Comparison of ENCODE assay signal across 16 cellular contexts in genomic region chr17:15909481-15909991, GRCh38. TPM values are rescaled to one million over a fixed set of nuclear protein-coding genes. Genes with fewer than 3 reads are reported as not detected.
DNase-seq lines count a peak whose midpoint lies in the region; ATAC-seq and TF ChIP-seq lines count a peak whose summit lies in the region.
"Had no signal": no experiment of that assay in that cellular context is flagged by ENCODE, and none has a peak within 500 bp of the region (broad histone marks: within the 10 kb centered on the region; RNA-seq: fewer than 3 reads in every experiment).

No MANE protein-coding gene starts in this region.

- POLR2A ChIA-PET in HCT116 (lab: Charles Lee) = no interaction called here

- H2AFZ ChIP-seq in HCT116 (ENCODE audit: low read depth, low read length, poor library complexity, severe bottlenecking) = no peak overlapping the region

- RAD21 ChIA-PET in HCT116 (lab: Charles Lee; ENCODE audit: low non-redundant PET in 1 of 2, low total read pairs in 2 of 2, uncharacterized antibody in 2 of 2, unreplicated experiment in 2 of 2) = interaction anchor here in 1 of 2 experiments (1.5 kb wide), 1 partner anchor 36 kb away, joined by 3 read pairs; the partner anchor contains the start of gene ADORA2B

- H3K4me1 Mint-ChIP-seq in chondrocyte (ENCODE audit: low read depth) = peaks cover 33% of the 10 kb centered on the region
- H3K4me1 Mint-ChIP-seq: activated naive CD4-positive, alpha-beta T cell treated with anti-CD3 and anti-CD28 coated beads, Interleukin-2, amount 50 U/mL, for 24 hours had no signal

- H3K36me3 ChIP-seq in HCT116 (ENCODE audit: control insufficient read depth in 1 of 2, insufficient read depth in 2 of 2, low read length in 2 of 2) = no peaks in the 10 kb centered on the region
- no peaks in the 10 kb centered on the region for H3K36me3 ChIP-seq in left lung
- H3K36me3 ChIP-seq in stomach = no peaks in the 10 kb centered on the region
- H3K36me3 ChIP-seq: BLaER1 treated with 17β-estradiol and CSF1 and Interleukin-3, amounts not matched to agents 10 nM and 100 nM; neutrophil had no signal

- H3K27ac ChIP-seq in HCT116 (ENCODE audit: low read depth, low read length) (no peak overlapping the region), left lung (no peak overlapping the region), stomach (no peak overlapping the region)
- H3K27ac ChIP-seq: BLaER1 treated with 17β-estradiol and CSF1 and Interleukin-3, amounts not matched to agents 10 nM and 100 nM; dorsolateral prefrontal cortex; neutrophil had no signal

- 63 to 88% (median 72%) methylated on average over 7 to 9 of the region's 9 CpGs for WGBS in stomach, 5 donors

- TF ChIP-seq POLR2A in HCT116 (IDR thresholded peaks at IDR 0.05; ENCODE audit: borderline replicate concordance, extremely low read depth, insufficient read depth, insufficient read length) (no peak), stomach (IDR thresholded peaks at IDR 0.05) (no peak)

- no peaks in the 10 kb centered on the region for H4K20me1 ChIP-seq in HCT116 (ENCODE audit: insufficient read depth)
- H4K20me1 ChIP-seq: BLaER1 treated with 17β-estradiol and CSF1 and Interleukin-3, amounts not matched to agents 10 nM and 100 nM had no signal

- no peak for TF ChIP-seq RAD21 in HCT116 (IDR thresholded peaks at IDR 0.05; ENCODE audit: low read depth)

- TF ChIP-seq CTCF in HCT116 (IDR thresholded peaks at IDR 0.05 in 2 of 3, conservative IDR thresholded peaks at IDR 0.05 in 1 of 3; ENCODE audit: borderline replicate concordance in 1 of 3, insufficient read depth in 1 of 3, low read depth in 2 of 3, low read length in 2 of 3) = no peak
- no peak for TF ChIP-seq CTCF in chondrocyte (IDR thresholded peaks at IDR 0.05)
- TF ChIP-seq CTCF in left lung (IDR thresholded peaks at IDR 0.05) = no peak
- no peak for TF ChIP-seq CTCF in stomach (IDR thresholded peaks at IDR 0.05)

- no peak overlapping the region for H3K4me3 Mint-ChIP-seq in chondrocyte (ENCODE audit: unreplicated experiment)
- H3K4me3 Mint-ChIP-seq: activated naive CD4-positive, alpha-beta T cell treated with anti-CD3 and anti-CD28 coated beads, Interleukin-2, amount 50 U/mL, for 24 hours had no signal

- DNase-seq in HCT116 (ENCODE audit: low read depth, low spot score) (no peak), chondrocyte (ENCODE audit: low spot score) (no peak), left lung (no peak), stomach (peak; percentile 20)
- no peak for DNase-seq in activated effector memory CD4-positive, alpha-beta T cell treated with Interleukin-2 at 50 U/mL for 16 hours
- DNase-seq in activated effector memory CD4-positive, alpha-beta T cell treated with anti-CD3 and anti-CD28 coated beads, Interleukin-2, amount 50 U/mL, for 16 hours = no peak
- DNase-seq: activated T-cell treated with anti-CD3 and anti-CD28 coated beads for 4 hours; dorsolateral prefrontal cortex; NCI-H1417 treated with DMSO at 0.1 percent for 48 hours; NCI-H774; stimulated activated CD4-positive, alpha-beta T cell treated with anti-CD3 and anti-CD28 coated beads, Interleukin-4, amount 100 ng/mL, for 4 hours; stimulated activated CD8-positive, alpha-beta memory T cell treated with anti-CD3 and anti-CD28 coated beads, Interleukin-4, amount 100 ng/mL, for 48 hours had no signal

- H3K27ac Mint-ChIP-seq in chondrocyte (ENCODE audit: unreplicated experiment) = peak overlapping the region; percentile 86
- H3K27ac Mint-ChIP-seq: activated naive CD4-positive, alpha-beta T cell treated with anti-CD3 and anti-CD28 coated beads, Interleukin-2, amount 50 U/mL, for 24 hours had no signal

- BruUV-seq in HCT116 (replicated peaks; lab: Mats Ljungman, UMichigan) = no TSS peak

- H3K27me3 ChIP-seq in HCT116 (ENCODE audit: insufficient read depth, low read length) (no peaks in the 10 kb centered on the region), left lung (no peaks in the 10 kb centered on the region), stomach (no peaks in the 10 kb centered on the region)
- H3K27me3 ChIP-seq: BLaER1 treated with 17β-estradiol and CSF1 and Interleukin-3, amounts not matched to agents 10 nM and 100 nM; neutrophil had no signal

- peaks cover 0 to 15% of the 10 kb centered on the region in 2 experiments; a peak in 2 of 4 replicates for H3K4me1 ChIP-seq in HCT116 (ENCODE audit: control insufficient read depth in 1 of 2, insufficient read depth in 2 of 2, low read length in 2 of 2)
- H3K4me1 ChIP-seq in left lung = peaks cover 0 to 2% of the 10 kb centered on the region in 2 donors
- peaks cover 0 to 8% (median 0%) of the 10 kb centered on the region in 4 donors for H3K4me1 ChIP-seq in stomach

- no peak overlapping the region for H3K4me2 ChIP-seq in HCT116 (ENCODE audit: low read length)
- H3K4me2 ChIP-seq: BLaER1 treated with 17β-estradiol and CSF1 and Interleukin-3, amounts not matched to agents 10 nM and 100 nM had no signal

- ATAC-seq in HCT116 (peak; percentile 36), left lung (peak; percentile 29), GM18909 (IDR thresholded peaks at IDR 0.05; ENCODE audit: poor library complexity, unreplicated experiment) (no peak)

- H3K9me3 Mint-ChIP-seq in chondrocyte (ENCODE audit: low read depth) = no peaks in the 10 kb centered on the region
- H3K9me3 Mint-ChIP-seq: activated naive CD4-positive, alpha-beta T cell treated with anti-CD3 and anti-CD28 coated beads, Interleukin-2, amount 50 U/mL, for 24 hours had no signal

- no peaks in the 10 kb centered on the region for H3K27me3 Mint-ChIP-seq in chondrocyte (ENCODE audit: low read depth)
- H3K27me3 Mint-ChIP-seq: activated naive CD4-positive, alpha-beta T cell treated with anti-CD3 and anti-CD28 coated beads, Interleukin-2, amount 50 U/mL, for 24 hours had no signal

- intact Hi-C loops in HCT116 (cut with micrococcal nuclease) = no loop called here
- intact Hi-C loops in left lung (cut with DNase I) = no loop called here
- intact Hi-C loops in stomach (cut with DNase I; ENCODE audit: low total_unique reads) = no loop called here

- TF ChIP-seq EP300 in stomach (IDR thresholded peaks at IDR 0.05) = no peak

- H3K79me2 ChIP-seq in HCT116 (ENCODE audit: insufficient read depth, low read length) = no peaks in the 10 kb centered on the region

- H3K9me2 ChIP-seq in HCT116 (ENCODE audit: insufficient read depth) = no peaks in the 10 kb centered on the region

- H3K4me3 ChIP-seq in HCT116 (replicated peaks in 1 of 2; ENCODE audit: low read depth in 1 of 2, low read length in 2 of 2) (no peak overlapping the region), left lung (no peak overlapping the region), stomach (no peak overlapping the region)
- H3K4me3 ChIP-seq: BLaER1 treated with 17β-estradiol and CSF1 and Interleukin-3, amounts not matched to agents 10 nM and 100 nM; dorsolateral prefrontal cortex had no signal

- CTCF ChIA-PET in HCT116 (lab: Charles Lee) = no interaction called here

- H3K9me3 ChIP-seq in HCT116 (ENCODE audit: control insufficient read depth in 1 of 2, insufficient read depth in 1 of 2, low read depth in 1 of 2, low read length in 2 of 2) (no peaks in the 10 kb centered on the region), left lung (no peaks in the 10 kb centered on the region), stomach (no peaks in the 10 kb centered on the region)
- H3K9me3 ChIP-seq: BLaER1 treated with 17β-estradiol and CSF1 and Interleukin-3, amounts not matched to agents 10 nM and 100 nM; neutrophil had no signal

- no peaks in the 10 kb centered on the region for H3K36me3 Mint-ChIP-seq in chondrocyte (ENCODE audit: low read depth)
- H3K36me3 Mint-ChIP-seq: activated naive CD4-positive, alpha-beta T cell treated with anti-CD3 and anti-CD28 coated beads, Interleukin-2, amount 50 U/mL, for 24 hours had no signal

- no peak overlapping the region for H3K9ac ChIP-seq in HCT116 (ENCODE audit: low read length)
- H3K9ac ChIP-seq: BLaER1 treated with 17β-estradiol and CSF1 and Interleukin-3, amounts not matched to agents 10 nM and 100 nM had no signal

TF ChIP-seq in HCT116, 20 proteins besides CTCF, POLR2A, EP300 and RAD21 (continues in another document):
- TF ChIP-seq SP1 (IDR thresholded peaks at IDR 0.05; ENCODE audit: low read depth) (no peak), REST (IDR thresholded peaks at IDR 0.05; ENCODE audit: low read depth) (no peak), ATF3 (IDR thresholded peaks at IDR 0.05) (no peak), JUND (IDR thresholded peaks at IDR 0.05) (no peak), CEBPB (IDR thresholded peaks at IDR 0.05; ENCODE audit: low read depth) (no peak), EZH2phosphoT487 (IDR thresholded peaks at IDR 0.05; ENCODE audit: borderline replicate concordance) (no peak), SRF (IDR thresholded peaks at IDR 0.05; ENCODE audit: low read depth) (no peak)

RNA-seq across cellular contexts. Expression of gene ADORA2B, which starts 35.4 kb away (rescaled TPM):
- total RNA-seq in HCT116 (2021; ENCODE audit: unreplicated experiment) (47.5 TPM), chondrocyte (4.6 to 9.7 TPM (median 9.6 TPM) in 3 replicates), left lung (10 to 100 TPM in 1 of 2 donors, 1 to 10 TPM in 1; 5.2 to 12.2 TPM), stomach (10 to 100 TPM in 1 of 5 donors, 1 to 10 TPM in 1, under 1 TPM in 1, not detected in 2; 0.72 to 18.8 (median 3.5) TPM)
- 46.0 and 48.3 TPM in 2 replicates for polyA plus RNA-seq in HCT116 (2012)
- 1 to 10 TPM in 1 of 3 donors, under 1 TPM in 2; 0.25 to 6.3 (median 0.61) TPM for polyA plus RNA-seq in stomach
